1 cellular context compared by ENCODE assay signal in the genomic region with DNA sequence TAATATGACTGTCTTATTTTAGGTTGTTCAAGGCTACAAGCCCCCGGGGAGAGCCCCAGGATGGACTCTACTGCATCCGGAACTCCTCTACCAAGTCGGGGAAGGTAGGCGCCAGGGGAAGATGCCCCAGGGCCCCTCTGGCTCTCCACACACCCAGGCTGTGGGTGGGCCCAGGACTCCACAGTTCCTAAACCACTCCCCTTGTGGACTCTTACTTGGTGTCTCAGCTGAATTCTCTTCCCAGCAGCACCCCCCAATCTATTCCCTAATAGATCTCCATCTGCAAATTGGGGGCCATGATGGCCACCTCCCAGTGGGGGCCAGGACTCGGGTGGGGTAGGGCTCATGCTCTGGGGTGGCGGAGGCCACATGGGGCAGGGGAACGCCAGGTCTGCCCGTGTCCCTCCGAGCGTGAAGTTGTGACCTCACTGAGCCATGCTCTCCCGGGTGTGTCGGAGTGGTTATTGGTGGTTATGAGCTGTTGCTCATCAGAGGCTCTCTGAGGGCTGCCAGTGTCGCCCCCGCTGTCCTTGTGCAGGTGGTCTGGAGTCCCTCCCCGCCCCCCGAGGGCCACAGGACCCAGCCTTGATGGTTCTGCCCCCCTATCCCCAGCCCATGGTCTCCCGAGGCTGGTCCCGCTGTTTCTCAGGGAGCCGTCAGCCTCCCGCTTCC.
TF ChIP-seq lines count a peak whose summit lies in the region.

No MANE protein-coding gene starts in this region.

TF ChIP-seq in HepG2, 621 proteins besides CTCF, POLR2A, EP300 and RAD21 (continued from another document):
- no peak for TF ChIP-seq ZNF367 (CRISPR knock-in tag; IDR thresholded peaks at IDR 0.05; ENCODE audit: borderline replicate concordance)
